13 cellular contexts compared by ENCODE assay signal in genomic region chr11:70078796-70079616, GRCh38. TPM values are rescaled to one million over a fixed set of nuclear protein-coding genes. Genes with fewer than 3 reads are reported as not detected.
A peak's percentile ranks its signal among the peaks of the same experiment; 100 is the strongest.
DNase-seq lines count a peak whose midpoint lies in the region; ATAC-seq and TF ChIP-seq lines count a peak whose summit lies in the region.
"Had no signal": no experiment of that assay in that cellular context is flagged by ENCODE, and none has a peak within 500 bp of the region (broad histone marks: within the 10 kb centered on the region; RNA-seq: fewer than 3 reads in every experiment).

No MANE protein-coding gene starts in this region.

- H3K79me2 ChIP-seq in HCT116 (ENCODE audit: insufficient read depth, low read length) (peaks cover 24% of the 10 kb centered on the region; the same call in 1 of the 2 replicates), smooth muscle cell (ENCODE audit: low read depth) (peaks cover 41% of the 10 kb centered on the region)

- H3K4me1 ChIP-seq in HCT116 (ENCODE audit: control insufficient read depth in 1 of 2, insufficient read depth in 2 of 2, low read length in 2 of 2), result peaks cover 23 to 49% of the 10 kb centered on the region in 2 experiments
- peaks cover 7% of the 10 kb centered on the region for H3K4me1 ChIP-seq in smooth muscle cell (ENCODE audit: low read depth)

- H4K20me1 ChIP-seq in HCT116 (ENCODE audit: insufficient read depth) (no peaks in the 10 kb centered on the region), smooth muscle cell (ENCODE audit: low read depth) (peaks cover 4% of the 10 kb centered on the region)

- intact Hi-C loops in HCT116 (cut with micrococcal nuclease), result loop anchor here (2.0 to 5.0 kb wide), 2 partner anchors 130 to 162 kb away; no protein-coding TSS in a partner anchor

- RAD21 ChIA-PET in HCT116 (lab: Charles Lee; ENCODE audit: low non-redundant PET in 1 of 2, low total read pairs in 2 of 2, uncharacterized antibody in 2 of 2, unreplicated experiment in 2 of 2), result interaction anchor here (0.5 to 1.4 kb wide), 4 partner anchors 133 to 183 kb away, joined by 3 to 5 read pairs (median 3); no protein-coding TSS in a partner anchor

- no peaks in the 10 kb centered on the region for H3K9me3 ChIP-seq in HCT116 (ENCODE audit: control insufficient read depth in 1 of 2, insufficient read depth in 1 of 2, low read depth in 1 of 2, low read length in 2 of 2)
- no peaks in the 10 kb centered on the region for H3K9me3 ChIP-seq in smooth muscle cell (replicated peaks; ENCODE audit: low read depth)

- WGBS in smooth muscle cell (ENCODE audit: low lambda C conversion rate), result 27% methylated on average over 38 of the region's 47 CpGs

- no peaks in the 10 kb centered on the region for H3K36me3 ChIP-seq in HCT116 (ENCODE audit: control insufficient read depth in 1 of 2, insufficient read depth in 2 of 2, low read length in 2 of 2)
- H3K36me3 ChIP-seq in smooth muscle cell (ENCODE audit: low read depth), result no peaks in the 10 kb centered on the region

- no TSS peak for BruUV-seq in HCT116 (replicated peaks; lab: Mats Ljungman, UMichigan)

- DNase-seq in HCT116 (ENCODE audit: low read depth, low spot score), result no peak
- DNase-seq in iPS-NIHi11 (ENCODE audit: low spot score), result peak; percentile 72
- DNase-seq in smooth muscle cell (lab: John Stamatoyannopoulos, UW; ENCODE audit: unreplicated experiment), result no peak
- no peak for DNase-seq in stimulated activated naive CD4-positive, alpha-beta T cell treated with Interleukin-2 at 50 U/mL for 16 hours (lab: John Stamatoyannopoulos, UW)
- DNase-seq: activated naive CD4-positive, alpha-beta T cell; CD4-positive, alpha-beta T cell; kidney glomerular epithelial cell; NCI-H1694 treated with DMSO at 0.1 percent for 48 hours had no signal

- no peaks in the 10 kb centered on the region for H3K27me3 ChIP-seq in HCT116 (ENCODE audit: insufficient read depth, low read length)
- peaks cover 11% of the 10 kb centered on the region for H3K27me3 ChIP-seq in smooth muscle cell (ENCODE audit: low read depth)

- peak overlapping the region; percentile 46 to 67 for H3K4me3 ChIP-seq in HCT116 (replicated peaks in 1 of 2; ENCODE audit: low read depth in 1 of 2, low read length in 2 of 2)
- H3K4me3 ChIP-seq in smooth muscle cell, result peak overlapping the region; percentile 50

- no peak overlapping the region for H2AFZ ChIP-seq in HCT116 (ENCODE audit: low read depth, low read length, poor library complexity, severe bottlenecking)
- no peak overlapping the region for H2AFZ ChIP-seq in smooth muscle cell (ENCODE audit: low read depth)

- TF ChIP-seq POLR2A in HCT116 (IDR thresholded peaks at IDR 0.05; ENCODE audit: borderline replicate concordance, extremely low read depth, insufficient read depth, insufficient read length), result no peak

- POLR2A ChIA-PET in HCT116 (lab: Charles Lee), result interaction anchor here (1.3 kb wide), 1 partner anchor 79 kb away, joined by 3 read pairs; no protein-coding TSS in a partner anchor

- TF ChIP-seq CTCF in HCT116 (IDR thresholded peaks at IDR 0.05 in 2 of 3, conservative IDR thresholded peaks at IDR 0.05 in 1 of 3; ENCODE audit: borderline replicate concordance in 1 of 3, insufficient read depth in 1 of 3, low read depth in 2 of 3, low read length in 2 of 3) (no peak), VCaP (conservative IDR thresholded peaks at IDR 0.05) (no peak), smooth muscle cell (IDR thresholded peaks at IDR 0.05; ENCODE audit: borderline replicate concordance, insufficient read depth, poor library complexity, severe bottlenecking) (no peak)

- no peaks in the 10 kb centered on the region for H3F3A ChIP-seq in smooth muscle cell (ENCODE audit: low read depth)

- H3K9me2 ChIP-seq in HCT116 (ENCODE audit: insufficient read depth), result no peaks in the 10 kb centered on the region

- peak; percentile 42 for ATAC-seq in HCT116
- ATAC-seq in HG03280 (IDR thresholded peaks at IDR 0.05; ENCODE audit: unreplicated experiment), result no peak
- no peak for ATAC-seq in HG02884 (IDR thresholded peaks at IDR 0.05; ENCODE audit: unreplicated experiment)
- no peak for ATAC-seq in GM21423 (IDR thresholded peaks at IDR 0.05; ENCODE audit: unreplicated experiment)

- H3K9ac ChIP-seq in HCT116 (ENCODE audit: low read length) (peak overlapping the region; percentile 70), smooth muscle cell (ENCODE audit: low read depth) (no peak overlapping the region)

- CTCF ChIA-PET in HCT116 (lab: Charles Lee), result interaction anchor here (1.1 kb wide), 2 partner anchors 133 to 160 kb away, joined by 4 to 5 read pairs; no protein-coding TSS in a partner anchor

- TF ChIP-seq RAD21 in HCT116 (IDR thresholded peaks at IDR 0.05; ENCODE audit: low read depth), result no peak

- H3K4me2 ChIP-seq in HCT116 (ENCODE audit: low read length) (peak overlapping the region; percentile 97), smooth muscle cell (peak overlapping the region; percentile 86)

- H3K27ac ChIP-seq in HCT116 (ENCODE audit: low read depth, low read length) (peak overlapping the region; percentile 67), VCaP (peak overlapping the region; percentile 3; the same call in 1 of the 2 replicates), smooth muscle cell (ENCODE audit: low read depth) (peak overlapping the region; percentile 8)

TF ChIP-seq in HCT116, 20 proteins besides CTCF, POLR2A, EP300 and RAD21:
- peak; percentile 64 for TF ChIP-seq ZFX (IDR thresholded peaks at IDR 0.05)
- TF ChIP-seq ELF1 (IDR thresholded peaks at IDR 0.05; ENCODE audit: borderline replicate concordance, low read depth), result no peak

RNA-seq across cellular contexts. Expression of gene ANO1, which starts 0.9 kb away (rescaled TPM):
- total RNA-seq in HCT116 (2021; ENCODE audit: unreplicated experiment), result 41.7 TPM
- 49.9 and 53.5 TPM in 2 replicates for polyA plus RNA-seq in HCT116 (2012)
- 93.4 and 107 TPM in 2 replicates for total RNA-seq in smooth muscle cell
- polyA plus RNA-seq in smooth muscle cell, result 94.8 and 133 TPM in 2 replicates
- total RNA-seq: CD4-positive, alpha-beta T cell; T-helper 1 cell treated with Interleukin-12 subunit alpha and Interleukin-12 subunit beta and Interleukin-4 antibody, amounts not matched to agents 30 ng/mL and 1 ng/mL, for 36 hours had no signal

Comparison
In these comparisons a context has a peak if more than half of its experiments do, and no peak if none do; other contexts are left out.
1. H3K27ac ChIP-seq: peak in every context shown above with its lines; median percentile 67 in HCT116; 8 in smooth muscle cell; 3 in VCaP.